In genomic region chr2:151808258-151809072, GRCh38 we compare ENCODE assay signal across 9 cellular contexts. TPM values are rescaled to one million over a fixed set of nuclear protein-coding genes. Genes with fewer than 3 reads are reported as not detected.
DNase-seq lines count a peak whose midpoint lies in the region; ATAC-seq, FAIRE-seq and TF ChIP-seq lines count a peak whose summit lies in the region.
"Had no signal": no experiment of that assay in that cellular context is flagged by ENCODE, and none has a peak within 500 bp of the region (broad histone marks: within the 10 kb centered on the region; RNA-seq: fewer than 3 reads in every experiment).

No MANE protein-coding gene starts in this region.

- H3K9ac ChIP-seq in K562 (ENCODE audit: insufficient read depth in 1 of 2, low read depth in 2 of 2, low read length in 2 of 2): no peak overlapping the region

- TF ChIP-seq POLR2A in K562 (conservative IDR thresholded peaks at IDR 0.05): no peak

- H3K27me3 ChIP-seq in Caco-2 (replicated peaks; ENCODE audit: control insufficient read depth, insufficient read depth, low read length): no peaks in the 10 kb centered on the region
- no peaks in the 10 kb centered on the region for H3K27me3 ChIP-seq in K562 (ENCODE audit: control insufficient read depth in 2 of 2, insufficient read depth in 2 of 2, low read length in 2 of 2)
- H3K27me3 ChIP-seq: SJSA1 had no signal

- no peaks in the 10 kb centered on the region for H3K27me3 Mint-ChIP-seq in Caco-2 (ENCODE audit: insufficient read depth, unreplicated experiment)
- H3K27me3 Mint-ChIP-seq in Calu3 (ENCODE audit: unreplicated experiment): no peaks in the 10 kb centered on the region

- no peak for FAIRE-seq in K562 (lab: Jason Lieb, UNC)

- H3K4me3 ChIP-seq in Caco-2 (ENCODE audit: low read depth, low read length): no peak overlapping the region
- H3K4me3 ChIP-seq in K562: no peak overlapping the region
- H3K4me3 ChIP-seq: SJSA1 had no signal

- no peak overlapping the region for H3K4me3 Mint-ChIP-seq in Caco-2 (ENCODE audit: unreplicated experiment)
- no peak overlapping the region for H3K4me3 Mint-ChIP-seq in Calu3 (ENCODE audit: low read depth, unreplicated experiment)

- H3K27ac Mint-ChIP-seq in Caco-2 (ENCODE audit: unreplicated experiment): no peak overlapping the region
- H3K27ac Mint-ChIP-seq in Calu3 (ENCODE audit: unreplicated experiment): no peak overlapping the region

- no peak for TF ChIP-seq EP300 in K562 (IDR thresholded peaks at IDR 0.05; ENCODE audit: low read length)

- intact Hi-C loops in Caco-2 (cut with micrococcal nuclease; ENCODE audit: unreplicated experiment): no loop called here
- intact Hi-C loops in K562 (cut with micrococcal nuclease): no loop called here
- intact Hi-C loops in Calu3 (cut with micrococcal nuclease; ENCODE audit: unreplicated experiment): no loop called here

- H3K4me1 ChIP-seq in Caco-2: no peaks in the 10 kb centered on the region
- no peaks in the 10 kb centered on the region for H3K4me1 ChIP-seq in K562 (replicated peaks in 1 of 2; ENCODE audit: control insufficient read depth in 2 of 2, insufficient read depth in 2 of 2, low read length in 2 of 2)
- H3K4me1 ChIP-seq: SJSA1 had no signal

- H3K9me3 Mint-ChIP-seq in Caco-2 (ENCODE audit: unreplicated experiment): no peaks in the 10 kb centered on the region
- H3K9me3 Mint-ChIP-seq in Calu3 (ENCODE audit: low read depth, unreplicated experiment): no peaks in the 10 kb centered on the region

- no peaks in the 10 kb centered on the region; the same call in none of the 2 replicates for H3K36me3 ChIP-seq in Caco-2 (ENCODE audit: control insufficient read depth, insufficient read depth, low read length)
- peaks cover 79% of the 10 kb centered on the region for H3K36me3 ChIP-seq in K562 (ENCODE audit: control insufficient read depth, insufficient read depth, low read length)

- DNase-seq in Caco-2: no peak
- DNase-seq in K562 (ENCODE audit: extremely low read depth in 1 of 4, low spot score in 3 of 4): peak in 1 of 4 experiments; percentile 24
- DNase-seq in lung microvascular endothelial cell (ENCODE audit: low read depth in 2 of 2): peak; percentile 41 to 50
- no peak for DNase-seq in effector CD8-positive, alpha-beta T cell (lab: John Stamatoyannopoulos, UW)
- no peak for DNase-seq in Calu3

- peak; percentile 53 for ATAC-seq in HG02798 (IDR thresholded peaks at IDR 0.05; ENCODE audit: poor library complexity, unreplicated experiment)
- peak; percentile 55; the same call in 1 of the 3 replicates for ATAC-seq in K562
- no peak for ATAC-seq in GM21576 (IDR thresholded peaks at IDR 0.05; ENCODE audit: unreplicated experiment)
- ATAC-seq in HG03439 (IDR thresholded peaks at IDR 0.05; ENCODE audit: unreplicated experiment): no peak

- peak; percentile 36 to 60; a peak in 3 of 4 replicates for TF ChIP-seq RAD21 in K562 (CRISPR knock-in tag; conservative IDR thresholded peaks at IDR 0.05 in 1 of 2, IDR thresholded peaks at IDR 0.05 in 1 of 2)

- CTCF ChIA-PET in Caco-2 (lab: Charles Lee) (no interaction called here), K562 (lab: Yijun Ruan, JAX; ENCODE audit: low intra/inter-chr PET ratio) (interaction anchor here (1.6 kb wide), 1 partner anchor 194 kb away, joined by 6 read pairs; no protein-coding TSS in a partner anchor), Calu3 (lab: Charles Lee) (no interaction called here)

- BruUV-seq in Caco-2 (replicated peaks; lab: Mats Ljungman, UMichigan) (no TSS peak), K562 (replicated peaks; lab: Mats Ljungman, UMichigan) (no TSS peak), Calu3 (replicated peaks; lab: Mats Ljungman, UMichigan) (no TSS peak)

- no peaks in the 10 kb centered on the region for H3K4me1 Mint-ChIP-seq in Caco-2 (ENCODE audit: low read depth, unreplicated experiment)
- H3K4me1 Mint-ChIP-seq in Calu3 (ENCODE audit: low read depth, unreplicated experiment): no peaks in the 10 kb centered on the region

- in situ Hi-C loops in K562 (cut with MboI): no loop called here

- WGBS in K562 (ENCODE audit: insufficient coverage, low coverage, missing lambda C conversion rate): 95% methylated on average over 5 of the region's 5 CpGs

- peaks cover 3% of the 10 kb centered on the region; the same call in 1 of the 3 replicates for H3K79me2 ChIP-seq in K562 (ENCODE audit: control insufficient read depth, insufficient read depth, low read length)

- TF ChIP-seq CTCF in Caco-2 (IDR thresholded peaks at IDR 0.05; ENCODE audit: insufficient read depth in 1 of 2, low read depth in 1 of 2, low read length in 1 of 2, severe bottlenecking in 1 of 2, unreplicated experiment in 1 of 2) (peak; percentile 32 to 38), K562 (IDR thresholded peaks at IDR 0.05 in 2 of 3, conservative IDR thresholded peaks at IDR 0.05 in 1 of 3; ENCODE audit: insufficient read depth in 2 of 3, low read depth in 1 of 3, low read length in 3 of 3) (peak in 1 of 3 experiments; percentile 63; a peak in 3 of 6 replicates), Calu3 (IDR thresholded peaks at IDR 0.05; ENCODE audit: unreplicated experiment) (no peak)

- no peaks in the 10 kb centered on the region for H4K20me1 ChIP-seq in K562 (replicated peaks; ENCODE audit: control insufficient read depth, insufficient read depth, low read length)

- POLR2A ChIA-PET in Caco-2 (lab: Charles Lee) (no interaction called here), K562 (lab: Yijun Ruan, JAX) (interaction anchor here (0.7 kb wide), 1 partner anchor 15 kb away, joined by 3 read pairs; no protein-coding TSS in a partner anchor)

- H3K9me3 ChIP-seq in Caco-2 (no peaks in the 10 kb centered on the region), K562 (replicated peaks; ENCODE audit: control insufficient read depth, insufficient read depth, low read depth, low read length) (no peaks in the 10 kb centered on the region)
- H3K9me3 ChIP-seq: SJSA1 had no signal

- no peak overlapping the region for H2AFZ ChIP-seq in K562 (ENCODE audit: low read depth, low read length)

- H3K36me3 Mint-ChIP-seq in Caco-2 (ENCODE audit: insufficient read depth, unreplicated experiment) (peaks cover 30% of the 10 kb centered on the region), Calu3 (ENCODE audit: insufficient read depth, unreplicated experiment) (no peaks in the 10 kb centered on the region)

- no peaks in the 10 kb centered on the region for H3K9me1 ChIP-seq in K562 (ENCODE audit: control insufficient read depth, insufficient read depth, low read length)

- no peak overlapping the region for H3K4me2 ChIP-seq in K562 (ENCODE audit: insufficient read depth, low read length)

- H3K27ac ChIP-seq in K562 (ENCODE audit: extremely low read depth, low read depth, low read length): no peak overlapping the region
- H3K27ac ChIP-seq: SJSA1 had no signal

TF ChIP-seq in K562, 482 proteins besides CTCF, POLR2A, EP300 and RAD21 (continues in another document):
- TF ChIP-seq ZNF766 (CRISPR knock-in tag; conservative IDR thresholded peaks at IDR 0.05) (no peak), BRD4 (IDR thresholded peaks at IDR 0.05) (no peak), BRD9 (IDR thresholded peaks at IDR 0.05; ENCODE audit: low read depth, partially characterized antibody) (no peak)
- TF ChIP-seq, protein P1, sequence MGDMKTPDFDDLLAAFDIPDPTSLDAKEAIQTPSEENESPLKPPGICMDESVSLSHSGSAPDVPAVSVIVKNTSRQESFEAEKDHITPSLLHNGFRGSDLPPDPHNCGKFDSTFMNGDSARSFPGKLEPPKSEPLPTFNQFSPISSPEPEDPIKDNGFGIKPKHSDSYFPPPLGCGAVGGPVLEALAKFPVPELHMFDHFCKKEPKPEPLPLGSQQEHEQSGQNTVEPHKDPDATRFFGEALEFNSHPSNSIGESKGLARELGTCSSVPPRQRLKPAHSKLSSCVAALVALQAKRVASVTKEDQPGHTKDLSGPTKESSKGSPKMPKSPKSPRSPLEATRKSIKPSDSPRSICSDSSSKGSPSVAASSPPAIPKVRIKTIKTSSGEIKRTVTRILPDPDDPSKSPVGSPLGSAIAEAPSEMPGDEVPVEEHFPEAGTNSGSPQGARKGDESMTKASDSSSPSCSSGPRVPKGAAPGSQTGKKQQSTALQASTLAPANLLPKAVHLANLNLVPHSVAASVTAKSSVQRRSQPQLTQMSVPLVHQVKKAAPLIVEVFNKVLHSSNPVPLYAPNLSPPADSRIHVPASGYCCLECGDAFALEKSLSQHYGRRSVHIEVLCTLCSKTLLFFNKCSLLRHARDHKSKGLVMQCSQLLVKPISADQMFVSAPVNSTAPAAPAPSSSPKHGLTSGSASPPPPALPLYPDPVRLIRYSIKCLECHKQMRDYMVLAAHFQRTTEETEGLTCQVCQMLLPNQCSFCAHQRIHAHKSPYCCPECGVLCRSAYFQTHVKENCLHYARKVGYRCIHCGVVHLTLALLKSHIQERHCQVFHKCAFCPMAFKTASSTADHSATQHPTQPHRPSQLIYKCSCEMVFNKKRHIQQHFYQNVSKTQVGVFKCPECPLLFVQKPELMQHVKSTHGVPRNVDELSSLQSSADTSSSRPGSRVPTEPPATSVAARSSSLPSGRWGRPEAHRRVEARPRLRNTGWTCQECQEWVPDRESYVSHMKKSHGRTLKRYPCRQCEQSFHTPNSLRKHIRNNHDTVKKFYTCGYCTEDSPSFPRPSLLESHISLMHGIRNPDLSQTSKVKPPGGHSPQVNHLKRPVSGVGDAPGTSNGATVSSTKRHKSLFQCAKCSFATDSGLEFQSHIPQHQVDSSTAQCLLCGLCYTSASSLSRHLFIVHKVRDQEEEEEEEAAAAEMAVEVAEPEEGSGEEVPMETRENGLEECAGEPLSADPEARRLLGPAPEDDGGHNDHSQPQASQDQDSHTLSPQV (IDR thresholded peaks at IDR 0.05): peak; percentile 15; the same call in 1 of the 2 replicates

RNA-seq across cellular contexts. Expression of gene ARL5A, which starts 19.8 kb away (rescaled TPM):
- 51.4 and 58.3 TPM in 2 replicates for total RNA-seq in Caco-2 (2022)
- 74.2 and 178 TPM in 2 replicates for total RNA-seq in K562 (2011; cell fraction: chromatin; rRNA removed; ENCODE audit: low replicate concordance)
- total RNA-seq in K562 (2011; cell fraction: nucleolus; rRNA removed): 34.4 and 36.5 TPM in 2 replicates
- total RNA-seq in K562 (2011; cell fraction: nucleoplasm; rRNA removed): 75.4 and 160 TPM in 2 replicates
- total RNA-seq in K562 (2014; rRNA removed): 117 and 132 TPM in 2 replicates
- total RNA-seq in K562 (2014; rRNA removed; fragmentation: Illumina TruSeq; extraction: Trizol): 102 and 118 TPM in 2 replicates
- 76.1 and 101 TPM in 2 replicates for total RNA-seq in K562 (2015; rRNA removed; fragmentation: Illumina TruSeq; extraction: Trizol)
- total RNA-seq in K562 (2021): 92.2 and 94.3 TPM in 2 replicates
- polyA plus RNA-seq in K562 (2011; rRNA removed): 65.1 and 71.1 TPM in 2 replicates
- polyA plus RNA-seq in K562 (2011; cell fraction: cytosol; rRNA removed): 22.9 and 43.5 TPM in 2 replicates
- polyA plus RNA-seq in K562 (2011; cell fraction: nucleus; rRNA removed): 46.1 and 59.3 TPM in 2 replicates
- 41.6 and 51.1 TPM in 2 replicates for polyA plus RNA-seq in K562 (2012)
- 85.4 and 88.4 TPM in 2 replicates for polyA plus RNA-seq in K562 (2014; fragmentation: Illumina TruSeq; extraction: Trizol)
- polyA plus RNA-seq in K562 (2014; fragmentation: Nextera tagmentation; extraction: Ambion mirVana): 10 to 100 TPM; 16.3 to 16.9 TPM
- 74.8 and 75.6 TPM in 2 replicates for polyA plus RNA-seq in K562 (2014; rRNA removed)
- polyA minus RNA-seq in K562 (2011; rRNA and poly(A)+ RNA removed): 144 and 168 TPM in 2 replicates
- 50.1 and 63.7 TPM in 2 replicates for polyA minus RNA-seq in K562 (2011; cell fraction: cytosol; rRNA and poly(A)+ RNA removed)
- 63.5 and 96.7 TPM in 2 replicates for polyA minus RNA-seq in K562 (2011; cell fraction: nucleus; rRNA and poly(A)+ RNA removed)
- total RNA-seq in lung microvascular endothelial cell: 57.3 and 103 TPM in 2 replicates
- total RNA-seq in Calu3 (2022): 45.0 and 53.7 TPM in 2 replicates

Comparison
In these comparisons a context has a peak if more than half of its experiments do, and no peak if none do; other contexts are left out.
1. DNase-seq: peak in lung microvascular endothelial cell (2 of 2); none in Caco-2 (0 of 2), effector CD8-positive, alpha-beta T cell (single experiment) and Calu3 (single experiment).
2. ATAC-seq: peak in HG02798 (single experiment) and K562 (single experiment); none in GM21576 (single experiment) and HG03439 (single experiment).